20 cellular contexts compared by ENCODE assay signal in the genomic region with DNA sequence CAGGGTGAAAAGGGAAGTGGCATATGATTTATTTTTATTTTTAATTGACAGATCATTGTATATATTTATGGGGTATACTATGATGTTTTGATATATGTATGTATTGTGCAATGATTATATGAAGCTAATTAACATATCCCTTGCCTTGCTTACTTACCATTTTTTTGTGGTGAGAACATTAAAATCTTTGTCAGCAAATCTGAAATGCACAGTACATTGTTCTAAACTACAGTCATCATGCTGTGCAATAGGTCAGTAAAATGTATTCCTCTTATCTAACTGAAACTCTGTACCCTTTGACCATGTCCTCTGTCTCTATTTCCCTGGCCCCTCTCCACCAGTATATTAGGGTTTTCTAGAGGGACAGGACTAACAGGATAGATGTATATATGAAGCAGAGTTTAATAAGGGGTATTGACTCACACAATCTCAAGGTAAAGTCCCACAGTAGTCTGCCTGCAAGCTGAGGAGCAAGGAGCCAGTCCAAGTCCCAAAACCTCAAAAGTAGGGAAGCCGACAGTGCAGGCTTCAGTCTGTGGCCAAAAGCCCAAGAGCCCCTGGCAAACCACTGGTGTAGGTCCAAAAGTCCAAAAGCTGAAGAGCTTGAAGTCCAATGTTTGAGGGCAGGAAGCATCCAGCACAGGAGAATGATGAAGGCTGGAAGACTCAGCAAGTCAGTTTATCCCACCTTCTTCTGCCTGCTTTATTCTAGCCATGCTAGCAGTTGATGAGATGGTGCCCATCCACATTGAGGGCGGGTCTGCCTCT.
"Had no signal": no experiment of that assay in that cellular context is flagged by ENCODE, and none has a peak within 500 bp of the region (broad histone marks: within the 10 kb centered on the region; RNA-seq: fewer than 3 reads in every experiment).

No MANE protein-coding gene starts in this region.

- H3K27ac ChIP-seq: HL-60, SJSA1, SK-N-MC had no signal

- H3K4me1 Mint-ChIP-seq: IgD-negative memory B cell had no signal

- H3K4me3 ChIP-seq: SJSA1 had no signal

- H3K9me3 ChIP-seq: SJSA1 had no signal

- H3K4me1 ChIP-seq: SJSA1 had no signal

- H3K27ac Mint-ChIP-seq: IgD-negative memory B cell had no signal

- H3K27me3 Mint-ChIP-seq: IgD-negative memory B cell had no signal

- H3K4me3 Mint-ChIP-seq: IgD-negative memory B cell had no signal

- H3K36me3 ChIP-seq: SJSA1 had no signal

- DNase-seq: KBM-7, MV-4-11, NCI-H1048, NCI-H1105, NCI-H1417, NCI-H1436 treated with DMSO at 0.1 percent for 48 hours, NCI-H1694, NCI-H187 treated with DMSO at 0.1 percent for 48 hours, NCI-H2029 treated with DMSO at 0.1 percent for 48 hours, NCI-H2227 treated with DMSO at 0.1 percent for 48 hours, NCI-H524, NCI-H69, NCI-H774, Right ventricle myocardium superior, RPMI8226, SIG-M5 had no signal

- H3K27me3 ChIP-seq: SJSA1 had no signal
